Comparison of ENCODE assay signal across 8 cellular contexts in the genomic region with DNA sequence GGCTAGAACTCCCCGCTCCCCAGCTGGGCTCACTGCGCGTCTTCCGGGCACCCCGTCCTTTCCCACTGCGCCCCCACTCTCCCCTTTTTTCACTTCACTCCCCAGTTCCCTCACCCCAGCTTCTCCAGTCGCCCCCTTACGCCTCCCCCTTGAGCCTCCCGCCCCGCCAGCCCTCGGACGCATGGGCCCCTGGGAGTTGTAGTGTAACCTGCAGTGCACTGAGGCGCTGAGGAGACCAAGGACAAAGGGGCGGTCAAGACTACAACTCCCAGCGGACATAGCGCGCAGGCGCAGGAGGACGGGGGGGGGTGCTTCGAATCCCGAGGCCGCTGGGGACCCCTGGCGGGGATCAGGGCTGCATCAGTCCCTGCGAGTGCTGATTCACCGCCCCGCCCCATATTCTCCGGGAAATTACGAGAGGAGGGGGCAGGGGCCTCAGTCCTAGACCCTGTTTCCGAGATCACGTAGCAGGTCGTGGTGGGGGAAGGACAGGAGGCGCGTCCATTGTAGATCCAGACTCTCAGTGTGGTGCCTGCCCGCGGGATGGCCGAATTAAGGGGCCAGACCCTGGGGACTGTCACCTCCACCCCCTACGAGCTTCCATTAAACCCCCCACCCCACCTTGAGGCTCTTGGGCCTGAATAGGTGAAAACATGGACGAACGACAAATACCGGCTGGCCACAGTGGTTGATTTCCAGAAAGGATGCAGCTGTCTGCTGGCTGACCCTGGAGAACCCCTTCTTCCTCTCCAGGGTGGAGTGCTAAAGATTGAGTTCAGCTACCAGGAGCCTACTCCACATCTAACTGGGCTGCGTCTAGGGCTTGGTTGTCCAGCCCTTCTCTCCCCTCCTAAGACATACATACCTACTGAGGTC. TPM values are rescaled to one million over a fixed set of nuclear protein-coding genes. Genes with fewer than 3 reads are reported as not detected.
DNase-seq lines count a peak whose midpoint lies in the region; ATAC-seq and TF ChIP-seq lines count a peak whose summit lies in the region.

No MANE protein-coding gene starts in this region.

- H3K36me3 Mint-ChIP-seq in Calu3 (ENCODE audit: insufficient read depth, unreplicated experiment): peaks cover 52% of the 10 kb centered on the region

- peak overlapping the region; percentile 76 for H3K27ac Mint-ChIP-seq in Calu3 (ENCODE audit: unreplicated experiment)

- no peaks in the 10 kb centered on the region for H3K9me3 Mint-ChIP-seq in Calu3 (ENCODE audit: low read depth, unreplicated experiment)

- peaks cover 32% of the 10 kb centered on the region for H3K4me1 ChIP-seq in HUES48 (ENCODE audit: control insufficient read depth, insufficient read depth, low read length)
- H3K4me1 ChIP-seq in endocrine pancreas (ENCODE audit: control insufficient read depth, insufficient read depth, low read length): peaks cover 16% of the 10 kb centered on the region

- H3K4me3 ChIP-seq in HUES48 (ENCODE audit: low read depth, low read length): peak overlapping the region; percentile 100
- H3K4me3 ChIP-seq in endocrine pancreas (ENCODE audit: control insufficient read depth, insufficient read depth, low read length): peak overlapping the region; percentile 47

- H3K9me3 ChIP-seq in HUES48 (ENCODE audit: control insufficient read depth, insufficient read depth, low read length) (no peaks in the 10 kb centered on the region), endocrine pancreas (ENCODE audit: control insufficient read depth, low read length) (no peaks in the 10 kb centered on the region)

- H3K36me3 ChIP-seq in HUES48 (ENCODE audit: control insufficient read depth, insufficient read depth, low read length) (peaks cover 30% of the 10 kb centered on the region), endocrine pancreas (ENCODE audit: control insufficient read depth, insufficient read depth, low read length) (no peaks in the 10 kb centered on the region)

- peak overlapping the region; percentile 98 for H3K27ac ChIP-seq in HUES48 (ENCODE audit: low read depth, low read length)

- peak overlapping the region; percentile 90 for H3K4me3 Mint-ChIP-seq in Calu3 (ENCODE audit: low read depth, unreplicated experiment)

- peaks cover 17% of the 10 kb centered on the region for H3K4me1 Mint-ChIP-seq in Calu3 (ENCODE audit: low read depth, unreplicated experiment)

- TF ChIP-seq CTCF in Calu3 (IDR thresholded peaks at IDR 0.05; ENCODE audit: unreplicated experiment): peak; percentile 27

- BruUV-seq in Calu3 (replicated peaks; lab: Mats Ljungman, UMichigan): TSS peak; percentile 92

- H3K27me3 ChIP-seq in HUES48 (ENCODE audit: control insufficient read depth, insufficient read depth, low read length): no peaks in the 10 kb centered on the region
- no peaks in the 10 kb centered on the region for H3K27me3 ChIP-seq in endocrine pancreas (ENCODE audit: control insufficient read depth, insufficient read depth, low read length)

- intact Hi-C loops in Calu3 (cut with micrococcal nuclease; ENCODE audit: unreplicated experiment): no loop called here

- H3K9ac ChIP-seq in HUES48 (ENCODE audit: low read depth, low read length): peak overlapping the region; percentile 100
- peak overlapping the region; percentile 76 for H3K9ac ChIP-seq in endocrine pancreas (ENCODE audit: control insufficient read depth, insufficient read depth, low read length)

- CTCF ChIA-PET in Calu3 (lab: Charles Lee): interaction anchor here (0.8 to 1.0 kb wide), 3 partner anchors 18 to 52 kb away, joined by 3 to 4 read pairs (median 3); no protein-coding TSS in a partner anchor

- DNase-seq in Calu3 (peak; percentile 95), NOMO-1 treated with dmso at 0.1 percent for 144 hours (lab: John Stamatoyannopoulos, UW; ENCODE audit: unreplicated experiment) (peak; percentile 100), mesenteric fat pad (ENCODE audit: low spot score) (peak; percentile 96)
- peak; percentile 95 for DNase-seq in activated CD8-positive, alpha-beta memory T cell treated with anti-CD3 and anti-CD28 coated beads, Interleukin-2, amount 50 U/mL, for 1 hour (ENCODE audit: extremely low read depth)
- DNase-seq in stimulated activated CD8-positive, alpha-beta memory T cell treated with anti-CD3 and anti-CD28 coated beads, Interleukin-15, amount 100 ng/mL, for 1 hour (ENCODE audit: low read depth): peak; percentile 82

- H3K27me3 Mint-ChIP-seq in Calu3 (ENCODE audit: unreplicated experiment): no peaks in the 10 kb centered on the region

- ATAC-seq in GM21423 (IDR thresholded peaks at IDR 0.05; ENCODE audit: unreplicated experiment): peak; percentile 87

RNA-seq across cellular contexts. Expression of a gene that starts 0.6 kb away (rescaled TPM):
- total RNA-seq in Calu3 (2022): 113 and 122 TPM in 2 replicates
- 297 TPM for total RNA-seq in mesenteric fat pad

RNA-seq across cellular contexts. Expression of a gene that starts 50.1 kb away (rescaled TPM):
- total RNA-seq in Calu3 (2022) (0.51 TPM in 1 of 2 replicates, not detected in the other), mesenteric fat pad (3.7 TPM)

RNA-seq across cellular contexts. Expression of a gene that starts 56.9 kb away (rescaled TPM):
- total RNA-seq in Calu3 (2022) (72.7 and 135 TPM in 2 replicates), mesenteric fat pad (813 TPM)

Comparison
In these comparisons a context has a peak if more than half of its experiments do, and no peak if none do; other contexts are left out.
1. Peak in every context shown above with its lines: DNase-seq, ATAC-seq, H3K4me3 ChIP-seq and H3K27ac ChIP-seq.